ENCODE assay signal across 22 cellular contexts in genomic region chr11:70068950-70069349, GRCh38. TPM values are rescaled to one million over a fixed set of nuclear protein-coding genes. Genes with fewer than 3 reads are reported as not detected.
"Had no signal": no experiment of that assay in that cellular context is flagged by ENCODE, and none has a peak within 500 bp of the region (broad histone marks: within the 10 kb centered on the region; RNA-seq: fewer than 3 reads in every experiment).

No MANE protein-coding gene starts in this region.

- H3K27ac Mint-ChIP-seq: activated naive CD4-positive, alpha-beta T cell treated with anti-CD3 and anti-CD28 coated beads, Interleukin-2, amount 10 ng/mL, durations not matched to agents 7 days and 5 days; stimulated activated naive CD8-positive, alpha-beta T cell treated with anti-CD3 and anti-CD28 coated beads, Interleukin-15, Interleukin-2, amounts not matched to agents 100 ng/mL and 50 ng/mL, for 24 hours; T-cell; T-helper 2 cell treated with Interferon-gamma antibody and Interleukin-4, amounts not matched to agents 5 μg/mL and 100 μg/mL, for 36 hours had no signal

- H3K4me1 Mint-ChIP-seq: activated naive CD4-positive, alpha-beta T cell treated with anti-CD3 and anti-CD28 coated beads, Interleukin-2, amount 10 ng/mL, durations not matched to agents 7 days and 5 days had no signal

- ATAC-seq: heart left ventricle, left ventricle myocardium superior, mucosa of descending colon, T-cell had no signal

- H3K4me3 Mint-ChIP-seq: activated naive CD4-positive, alpha-beta T cell treated with anti-CD3 and anti-CD28 coated beads, Interleukin-2, amount 10 ng/mL, durations not matched to agents 7 days and 5 days; stimulated activated naive CD8-positive, alpha-beta T cell treated with anti-CD3 and anti-CD28 coated beads, Interleukin-15, Interleukin-2, amounts not matched to agents 100 ng/mL and 50 ng/mL, for 24 hours; T-cell; T-helper 2 cell treated with Interferon-gamma antibody and Interleukin-4, amounts not matched to agents 5 μg/mL and 100 μg/mL, for 36 hours had no signal

- DNase-seq: activated CD4-positive, alpha-beta T cell treated with anti-CD3 and anti-CD28 coated beads, Interleukin-2, amount 50 U/mL, for 1 hour; activated CD4-positive, CD25-positive, alpha-beta regulatory T cell treated with anti-CD3 and anti-CD28 coated beads, Interleukin-2, amount 50 U/mL, for 72 hours; activated naive CD4-positive, alpha-beta T cell treated with anti-CD3 and anti-CD28 coated beads, Interleukin-2, amount 10 ng/mL, durations not matched to agents 7 days and 5 days; amygdala; cerebellar nuclear complex; cortex of kidney; effector CD4-positive, alpha-beta T cell; heart left ventricle; left ventricle myocardium superior; mucosa of descending colon; occipital lobe; stimulated activated CD4-positive, alpha-beta T cell treated with anti-CD3 and anti-CD28 coated beads, Interleukin-1b, Interleukin-23, amount 100 ng/mL, for 48 hours; substantia nigra; tibial artery; uterus; WERI-Rb-1 had no signal

- H3K9me3 Mint-ChIP-seq: activated naive CD4-positive, alpha-beta T cell treated with anti-CD3 and anti-CD28 coated beads, Interleukin-2, amount 10 ng/mL, durations not matched to agents 7 days and 5 days; stimulated activated naive CD8-positive, alpha-beta T cell treated with anti-CD3 and anti-CD28 coated beads, Interleukin-15, Interleukin-2, amounts not matched to agents 100 ng/mL and 50 ng/mL, for 24 hours; T-cell; T-helper 2 cell treated with Interferon-gamma antibody and Interleukin-4, amounts not matched to agents 5 μg/mL and 100 μg/mL, for 36 hours had no signal

- H3K36me3 Mint-ChIP-seq: activated naive CD4-positive, alpha-beta T cell treated with anti-CD3 and anti-CD28 coated beads, Interleukin-2, amount 10 ng/mL, durations not matched to agents 7 days and 5 days; T-cell had no signal

RNA-seq across cellular contexts. Expression of gene ANO1, which starts 9.2 kb away (rescaled TPM):
- total RNA-seq: activated CD8-positive, alpha-beta memory T cell treated with anti-CD3 and anti-CD28 coated beads for 36 hours; fibroblast of villous mesenchyme had no signal
- polyA plus RNA-seq: neural cell had no signal
